Comparison of ENCODE assay signal across 8 cellular contexts in the genomic region with DNA sequence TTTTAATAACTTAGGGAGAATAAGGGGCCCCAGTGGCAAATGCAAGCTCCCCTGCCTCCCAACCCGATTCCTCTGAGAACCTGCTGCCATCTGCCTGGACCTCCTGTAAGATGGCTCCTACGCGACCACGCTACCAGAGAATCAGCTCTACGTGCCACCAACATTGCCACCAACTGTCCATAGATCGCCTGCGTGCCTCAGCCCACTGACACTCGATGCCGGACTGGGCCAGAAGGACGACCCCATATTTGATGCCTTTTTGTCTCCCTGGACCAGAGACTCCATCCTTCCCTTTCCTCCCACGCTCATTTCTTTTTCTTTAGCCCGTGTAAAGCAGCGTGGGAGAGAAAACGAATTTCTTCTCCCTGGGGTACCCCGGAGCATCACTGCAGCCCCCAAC. TPM values are rescaled to one million over a fixed set of nuclear protein-coding genes. Genes with fewer than 3 reads are reported as not detected.
DNase-seq lines count a peak whose midpoint lies in the region; TF ChIP-seq lines count a peak whose summit lies in the region.

No MANE protein-coding gene starts in this region.

- no peak for TF ChIP-seq EP300 in ovary (IDR thresholded peaks at IDR 0.05)

- TF ChIP-seq CTCF in MM.1S (IDR thresholded peaks at IDR 0.05; ENCODE audit: low read length) (no peak), foreskin fibroblast (IDR thresholded peaks at IDR 0.05; ENCODE audit: low read depth, low read length) (no peak), ovary (IDR thresholded peaks at IDR 0.05) (no peak)

- H3K27ac ChIP-seq in MM.1S (ENCODE audit: low read length) (no peak overlapping the region), ovary (peak overlapping the region; percentile 80 to 90)

- H3K4me1 ChIP-seq in HAP-1 (peaks cover 26% of the 10 kb centered on the region), MM.1S (ENCODE audit: low read length) (peaks cover 8% of the 10 kb centered on the region), ovary (ENCODE audit: insufficient read depth) (peaks cover 12% of the 10 kb centered on the region)

- H3K4me3 ChIP-seq in HAP-1 (peak overlapping the region; percentile 40), MM.1S (ENCODE audit: low read length) (peak overlapping the region; percentile 80), foreskin fibroblast (ENCODE audit: low read depth in 1 of 2, low read length in 2 of 2) (peak overlapping the region; percentile 54 to 90), ovary (peak overlapping the region; percentile 71)

- H2AFZ ChIP-seq in MM.1S (ENCODE audit: low read length), result peak overlapping the region; percentile 84

- DNase-seq in SIG-M5 treated with dmso at 0.1 percent for 504 hours (lab: John Stamatoyannopoulos, UW; ENCODE audit: unreplicated experiment), result peak; percentile 14
- DNase-seq in SIG-M5 (lab: John Stamatoyannopoulos, UW), result no peak
- peak in 1 of 2 experiments; percentile 22 for DNase-seq in HAP-1 (ENCODE audit: low spot score in 2 of 2)
- peak; percentile 8 for DNase-seq in MM.1S
- peak; percentile 15 for DNase-seq in activated CD8-positive, alpha-beta memory T cell treated with anti-CD3 and anti-CD28 coated beads, Interleukin-2, amount 50 U/mL, for 4 hours
- DNase-seq in foreskin fibroblast, result peak in 1 of 2 donors; percentile 54
- peak in 4 of 5 donors; percentile 18 to 40 (median 26) for DNase-seq in ovary
- DNase-seq in effector CD8-positive, alpha-beta T cell (lab: John Stamatoyannopoulos, UW), result no peak

- H3F3A ChIP-seq in MM.1S (ENCODE audit: insufficient read depth, low read length), result no peaks in the 10 kb centered on the region

- H3K4me2 ChIP-seq in MM.1S (ENCODE audit: low read depth, low read length), result peak overlapping the region; percentile 84

- intact Hi-C loops in ovary (cut with DNase I), result no loop called here

- no peaks in the 10 kb centered on the region for H4K20me1 ChIP-seq in MM.1S (ENCODE audit: insufficient read depth, low read length)

- no peaks in the 10 kb centered on the region; the same call in 1 of the 2 replicates for H3K36me3 ChIP-seq in HAP-1 (replicated peaks)
- H3K36me3 ChIP-seq in MM.1S (replicated peaks; ENCODE audit: insufficient read depth, low read length), result no peaks in the 10 kb centered on the region
- H3K36me3 ChIP-seq in ovary, result no peaks in the 10 kb centered on the region

- peak overlapping the region; percentile 83; the same call in 1 of the 2 replicates for H3K9ac ChIP-seq in MM.1S (ENCODE audit: low read length)

- in situ Hi-C loops in HAP-1 (cut with MboI; ENCODE audit: low sequenced_read_pairs), result no loop called here

- H3K9me3 ChIP-seq in HAP-1 (no peaks in the 10 kb centered on the region), MM.1S (replicated peaks; ENCODE audit: insufficient read depth, low read length) (no peaks in the 10 kb centered on the region), ovary (no peaks in the 10 kb centered on the region)

- peaks cover 24% of the 10 kb centered on the region for H3K79me2 ChIP-seq in MM.1S (ENCODE audit: low read length)

- H3K9me2 ChIP-seq in MM.1S (replicated peaks; ENCODE audit: insufficient read depth, low read length), result no peaks in the 10 kb centered on the region

- 3% methylated on average over 15 of the region's 15 CpGs for WGBS in ovary, 3 donors

- no peak for TF ChIP-seq POLR2A in ovary (IDR thresholded peaks at IDR 0.05)

- H3K27me3 ChIP-seq in HAP-1 (ENCODE audit: low read depth) (no peaks in the 10 kb centered on the region), MM.1S (replicated peaks; ENCODE audit: insufficient read depth, low read length) (no peaks in the 10 kb centered on the region), ovary (no peaks in the 10 kb centered on the region)

RNA-seq across cellular contexts. Expression of a gene that starts 0.6 kb away (rescaled TPM):
- total RNA-seq in ovary, result 10 to 100 TPM; 10.1 to 28.4 (median 18.9) TPM
- polyA plus RNA-seq in ovary, result 10 to 100 TPM in 1 of 2 donors, 1 to 10 TPM in 1; 7.0 to 16.4 TPM

RNA-seq across cellular contexts. Expression of a gene that starts 0.6 kb away (rescaled TPM):
- total RNA-seq in ovary, result under 1 TPM in 3 of 7 donors, not detected in 4; 0.20 to 0.36 (median 0.32) TPM
- under 1 TPM; 0.10 to 0.25 TPM for polyA plus RNA-seq in ovary

Comparison
In these comparisons a context has a peak if more than half of its experiments do, and no peak if none do; other contexts are left out.
1. DNase-seq: peak in SIG-M5 treated with dmso at 0.1 percent for 504 hours (single experiment), MM.1S (single experiment), activated CD8-positive, alpha-beta memory T cell treated with anti-CD3 and anti-CD28 coated beads, Interleukin-2, amount 50 U/mL, for 4 hours (single experiment) and ovary (4 of 5); none in SIG-M5 (single experiment) and effector CD8-positive, alpha-beta T cell (single experiment).
2. Peak in every context shown above with its lines, with median percentiles within 50 percentile points of each other: H3K4me3 ChIP-seq.